In genomic region chr6:169751242-169752073, GRCh38 we compare ENCODE assay signal across 1 cellular context.
A peak's percentile ranks its signal among the peaks of the same experiment; 100 is the strongest.
TF ChIP-seq lines count a peak whose summit lies in the region.

TSS of gene DYNLT2 (minus strand) at chr6:169751572. CDS start at chr6:169751458, 114 bp downstream.
TSS of gene ERMARD (plus strand) at chr6:169751622. CDS start at chr6:169751658, 36 bp downstream.

TF ChIP-seq in HepG2, 621 proteins besides CTCF, POLR2A, EP300 and RAD21 (continued from another document and continues in another):
- TF ChIP-seq GABPA (IDR thresholded peaks at IDR 0.05; ENCODE audit: low read depth, low read length): peak; percentile 93
- peak; percentile 95 for TF ChIP-seq GABPA (CRISPR knock-in tag; IDR thresholded peaks at IDR 0.05; ENCODE audit: low read depth)
- peak; percentile 99 for TF ChIP-seq HOXA3 (CRISPR knock-in tag; IDR thresholded peaks at IDR 0.05)
- TF ChIP-seq CSRNP1 (CRISPR knock-in tag; IDR thresholded peaks at IDR 0.05): peak; percentile 97
- TF ChIP-seq E2F1 (CRISPR knock-in tag; IDR thresholded peaks at IDR 0.05): peak; percentile 95
- TF ChIP-seq NFAT5 (CRISPR knock-in tag; IDR thresholded peaks at IDR 0.05): peak; percentile 71
- TF ChIP-seq DMAP1 (CRISPR knock-in tag; IDR thresholded peaks at IDR 0.05): peak; percentile 93
- TF ChIP-seq ERF (CRISPR knock-in tag; IDR thresholded peaks at IDR 0.05): peak; percentile 99
- TF ChIP-seq ZBTB43 (CRISPR knock-in tag; conservative IDR thresholded peaks at IDR 0.05): peak; percentile 93
- TF ChIP-seq ZNF703 (CRISPR knock-in tag; IDR thresholded peaks at IDR 0.05; ENCODE audit: borderline replicate concordance): peak; percentile 88
- TF ChIP-seq EEA1 (CRISPR knock-in tag; IDR thresholded peaks at IDR 0.05; ENCODE audit: borderline replicate concordance): peak; percentile 93
- TF ChIP-seq POGK (CRISPR knock-in tag; conservative IDR thresholded peaks at IDR 0.05): peak; percentile 99
- peak; percentile 99 for TF ChIP-seq ZSCAN31 (CRISPR knock-in tag; IDR thresholded peaks at IDR 0.05; ENCODE audit: low read depth)
- TF ChIP-seq KLF6 (CRISPR knock-in tag; IDR thresholded peaks at IDR 0.05): peak; percentile 95; the same call in 1 of the 2 replicates
- peak; percentile 91; the same call in 1 of the 2 replicates for TF ChIP-seq HOXA9 (CRISPR knock-in tag; IDR thresholded peaks at IDR 0.05; ENCODE audit: borderline replicate concordance)
- peak; percentile 70; the same call in 1 of the 2 replicates for TF ChIP-seq ZNF256 (CRISPR knock-in tag; conservative IDR thresholded peaks at IDR 0.05)
- TF ChIP-seq CHD4 (IDR thresholded peaks at IDR 0.05; ENCODE audit: borderline replicate concordance, low read length): no peak
- TF ChIP-seq ATF2 (CRISPR knock-in tag; IDR thresholded peaks at IDR 0.05): peak; percentile 86
- peak; percentile 56; the same call in 1 of the 2 replicates for TF ChIP-seq ZNF704 (CRISPR knock-in tag; IDR thresholded peaks at IDR 0.05; ENCODE audit: borderline replicate concordance)
- peak; percentile 100 for TF ChIP-seq ETV5 (CRISPR knock-in tag; IDR thresholded peaks at IDR 0.05; ENCODE audit: borderline replicate concordance)
- no peak for TF ChIP-seq ZNF10 (CRISPR knock-in tag; IDR thresholded peaks at IDR 0.05; ENCODE audit: borderline replicate concordance, low read depth)
- TF ChIP-seq NFIB (CRISPR knock-in tag; IDR thresholded peaks at IDR 0.05; ENCODE audit: borderline replicate concordance): no peak
- TF ChIP-seq RCOR2 (CRISPR knock-in tag; IDR thresholded peaks at IDR 0.05): 0 out of 2 replicates have a peak, but pooled peaks have one; percentile 19
- peak; percentile 98; the same call in 1 of the 2 replicates for TF ChIP-seq ZNF225 (CRISPR knock-in tag; IDR thresholded peaks at IDR 0.05)
- TF ChIP-seq ZNF33B (CRISPR knock-in tag; IDR thresholded peaks at IDR 0.05): peak; percentile 95
- TF ChIP-seq RFXAP (CRISPR knock-in tag; IDR thresholded peaks at IDR 0.05; ENCODE audit: borderline replicate concordance): peak; percentile 93
- TF ChIP-seq TFAP4 (IDR thresholded peaks at IDR 0.05; ENCODE audit: borderline replicate concordance, low read depth): peak; percentile 71; the same call in 1 of the 2 replicates
- peak; percentile 87 for TF ChIP-seq ARID5B (CRISPR knock-in tag; IDR thresholded peaks at IDR 0.05)
- peak; percentile 92 for TF ChIP-seq ZNF274 (CRISPR knock-in tag; IDR thresholded peaks at IDR 0.05)
- TF ChIP-seq TFDP1 (CRISPR knock-in tag; IDR thresholded peaks at IDR 0.05; ENCODE audit: borderline replicate concordance): peak; percentile 96
- no peak for TF ChIP-seq DMTF1 (CRISPR knock-in tag; IDR thresholded peaks at IDR 0.05)
- TF ChIP-seq ZNF3 (CRISPR knock-in tag; IDR thresholded peaks at IDR 0.05): no peak
